In the genomic region with DNA sequence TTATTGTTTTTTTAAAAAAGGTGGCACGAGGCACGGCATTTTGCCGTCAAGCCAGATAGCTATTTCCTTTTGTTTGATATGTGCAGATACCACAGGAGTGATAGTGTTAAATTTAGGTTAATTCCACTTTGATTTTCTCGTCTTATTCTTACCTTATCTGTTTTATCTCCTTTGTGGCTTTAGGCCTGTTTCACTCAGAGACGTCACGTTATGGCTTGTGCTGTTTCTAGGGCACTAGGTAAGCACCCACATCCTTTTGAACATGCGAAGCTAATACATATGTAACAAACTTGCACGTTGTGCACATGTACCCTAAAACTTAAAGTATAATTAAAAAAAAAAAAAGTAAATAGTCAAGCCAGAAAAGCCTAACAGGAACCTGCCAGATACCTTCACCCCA, we compare ENCODE assay signal across 18 cellular contexts. TPM values are rescaled to one million over a fixed set of nuclear protein-coding genes. Genes with fewer than 3 reads are reported as not detected.
DNase-seq lines count a peak whose midpoint lies in the region; ATAC-seq and TF ChIP-seq lines count a peak whose summit lies in the region.
"Had no signal": no experiment of that assay in that cellular context is flagged by ENCODE, and none has a peak within 500 bp of the region (broad histone marks: within the 10 kb centered on the region; RNA-seq: fewer than 3 reads in every experiment).

No MANE protein-coding gene starts in this region.

- H3K4me3 ChIP-seq in upper lobe of right lung: no peak overlapping the region
- H3K4me3 ChIP-seq: tibial nerve had no signal

- no peaks in the 10 kb centered on the region for H3K36me3 ChIP-seq in upper lobe of right lung
- H3K36me3 ChIP-seq: tibial nerve had no signal

- no peaks in the 10 kb centered on the region for H3K9me3 Mint-ChIP-seq in activated CD4-positive, alpha-beta memory T cell treated with anti-CD3 and anti-CD28 coated beads for 36 hours

- in situ Hi-C loops in KBM-7 (cut with MboI; ENCODE audit: low pct_unique_long_range_greater_than_20kb, low sequenced_read_pairs): no loop called here

- H3K27ac Mint-ChIP-seq in activated CD4-positive, alpha-beta memory T cell treated with anti-CD3 and anti-CD28 coated beads for 36 hours: no peak overlapping the region

- H3K27me3 Mint-ChIP-seq in activated CD4-positive, alpha-beta memory T cell treated with anti-CD3 and anti-CD28 coated beads for 36 hours: peaks cover 5% of the 10 kb centered on the region

- no peaks in the 10 kb centered on the region for H3K9me3 ChIP-seq in upper lobe of right lung
- H3K9me3 ChIP-seq: tibial nerve had no signal

- CTCF ChIA-PET in activated CD4-positive, alpha-beta memory T cell treated with anti-CD3 and anti-CD28 coated beads for 36 hours (lab: Charles Lee): interaction anchor here (1.5 kb wide), 1 partner anchor 120 kb away, joined by 7 read pairs; no protein-coding TSS in a partner anchor

- TF ChIP-seq CTCF in upper lobe of right lung (IDR thresholded peaks at IDR 0.05): no peak

- ATAC-seq in upper lobe of right lung (peak; percentile 23), GM21528 (IDR thresholded peaks at IDR 0.05; ENCODE audit: low FRiP score, unreplicated experiment) (no peak)

- no peaks in the 10 kb centered on the region for H3K27me3 ChIP-seq in upper lobe of right lung
- H3K27me3 ChIP-seq: tibial nerve had no signal

- H3K4me3 Mint-ChIP-seq in activated CD4-positive, alpha-beta memory T cell treated with anti-CD3 and anti-CD28 coated beads for 36 hours: no peak overlapping the region

- H3K36me3 Mint-ChIP-seq in activated CD4-positive, alpha-beta memory T cell treated with anti-CD3 and anti-CD28 coated beads for 36 hours: no peaks in the 10 kb centered on the region

- DNase-seq in stimulated activated naive CD4-positive, alpha-beta T cell (lab: John Stamatoyannopoulos, UW): peak; percentile 13 to 95 (median 70)
- DNase-seq in stimulated activated naive CD4-positive, alpha-beta T cell treated with Interleukin-2 at 50 U/mL for 16 hours (lab: John Stamatoyannopoulos, UW): no peak
- peak; percentile 37 for DNase-seq in activated CD4-positive, alpha-beta memory T cell treated with anti-CD3 and anti-CD28 coated beads for 36 hours
- peak; percentile 95 for DNase-seq in central memory CD4-positive, alpha-beta T cell
- DNase-seq in upper lobe of right lung (no peak), cerebellum (ENCODE audit: low spot score) (no peak), KBM-7 (no peak)
- DNase-seq: amniotic stem cell, IMR-90, islet precursor cell, NCI-H1092 treated with DMSO at 0.1 percent for 48 hours, NCI-H345, SHP77 treated with DMSO at 0.1 percent for 48 hours had no signal

- intact Hi-C loops in activated CD4-positive, alpha-beta memory T cell treated with anti-CD3 and anti-CD28 coated beads for 36 hours (cut with micrococcal nuclease): loop anchor here (1.0 to 5.0 kb wide), 4 partner anchors 17 to 224 kb away; a partner anchor contains a TSS
- intact Hi-C loops in upper lobe of right lung (cut with DNase I): no loop called here

- peaks cover 52% of the 10 kb centered on the region for H3K4me1 Mint-ChIP-seq in activated CD4-positive, alpha-beta memory T cell treated with anti-CD3 and anti-CD28 coated beads for 36 hours (ENCODE audit: low read depth)

- POLR2A ChIA-PET in activated CD4-positive, alpha-beta memory T cell treated with anti-CD3 and anti-CD28 coated beads for 36 hours (lab: Charles Lee): interaction anchor here (0.7 kb wide), 2 partner anchors 73 to 75 kb away, joined by 3 read pairs; no protein-coding TSS in a partner anchor

- H3K27ac ChIP-seq in upper lobe of right lung: no peak overlapping the region
- H3K27ac ChIP-seq: tibial nerve had no signal

- H3K4me1 ChIP-seq in upper lobe of right lung: peaks cover 4% of the 10 kb centered on the region

RNA-seq across cellular contexts. Expression of a gene that starts 57.8 kb away (rescaled TPM):
- total RNA-seq in activated CD4-positive, alpha-beta memory T cell treated with anti-CD3 and anti-CD28 coated beads for 36 hours: not detected
- total RNA-seq in upper lobe of right lung: 0.17 TPM
- not detected for total RNA-seq in cerebellum
- total RNA-seq: epithelial cell of proximal tubule, IMR-90, omental fat pad, skeletal muscle tissue, tibial nerve had no signal

Comparison
In these comparisons a context has a peak if more than half of its experiments do, and no peak if none do; other contexts are left out.
1. DNase-seq: peak in stimulated activated naive CD4-positive, alpha-beta T cell (6 of 6), activated CD4-positive, alpha-beta memory T cell treated with anti-CD3 and anti-CD28 coated beads for 36 hours (single experiment) and central memory CD4-positive, alpha-beta T cell (single experiment); none in stimulated activated naive CD4-positive, alpha-beta T cell treated with Interleukin-2 at 50 U/mL for 16 hours (single experiment), upper lobe of right lung (single experiment), cerebellum (single experiment) and KBM-7 (single experiment).